In the genomic region with DNA sequence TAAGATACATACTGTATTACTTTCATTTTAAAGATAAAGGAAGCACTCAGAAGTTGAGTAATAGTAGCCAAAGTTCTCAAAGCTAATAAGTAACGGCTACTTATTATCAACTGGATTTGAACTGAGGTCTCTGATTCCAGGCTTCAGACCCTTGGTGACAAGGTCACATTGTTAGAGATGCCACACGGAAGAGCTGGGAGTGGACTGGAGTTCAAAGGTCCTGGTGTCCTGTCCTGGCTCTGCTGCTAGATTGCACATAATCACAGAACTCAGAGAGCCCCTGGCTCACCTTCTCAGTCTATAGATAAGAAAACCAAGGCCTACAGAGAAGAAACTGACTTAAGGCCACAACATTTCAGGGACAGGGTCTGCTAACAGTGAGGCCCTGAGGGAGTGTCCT, we compare ENCODE assay signal across 1 cellular context.
A peak's percentile ranks its signal among the peaks of the same experiment; 100 is the strongest.
TF ChIP-seq lines count a peak whose summit lies in the region.

No MANE protein-coding gene starts in this region.

TF ChIP-seq in HepG2, 621 proteins besides CTCF, POLR2A, EP300 and RAD21 (continued from another document and continues in another):
- TF ChIP-seq ZC3H4 (CRISPR knock-in tag; IDR thresholded peaks at IDR 0.05; ENCODE audit: borderline replicate concordance) (no peak), ZC3H13 (CRISPR knock-in tag; IDR thresholded peaks at IDR 0.05) (no peak), ZNF256 (CRISPR knock-in tag; conservative IDR thresholded peaks at IDR 0.05) (no peak), DPF2 (CRISPR knock-in tag; IDR thresholded peaks at IDR 0.05; ENCODE audit: borderline replicate concordance, low read depth) (no peak), CREBL2 (CRISPR knock-in tag; IDR thresholded peaks at IDR 0.05; ENCODE audit: borderline replicate concordance) (no peak), NRL (CRISPR knock-in tag; IDR thresholded peaks at IDR 0.05; ENCODE audit: borderline replicate concordance) (no peak), FOXP4 (CRISPR knock-in tag; IDR thresholded peaks at IDR 0.05) (no peak; the same call in 1 of the 2 replicates), RELA (CRISPR knock-in tag; IDR thresholded peaks at IDR 0.05) (no peak), KMT2A (CRISPR knock-in tag; IDR thresholded peaks at IDR 0.05) (no peak), ZNF503 (CRISPR knock-in tag; IDR thresholded peaks at IDR 0.05) (no peak), STAG1 (CRISPR knock-in tag; IDR thresholded peaks at IDR 0.05) (0 out of 2 replicates have a peak, but pooled peaks have one; percentile 8), MED13 (CRISPR knock-in tag; IDR thresholded peaks at IDR 0.05) (no peak), ZNF530 (CRISPR knock-in tag; IDR thresholded peaks at IDR 0.05; ENCODE audit: low read depth) (no peak), ZNF784 (CRISPR knock-in tag; IDR thresholded peaks at IDR 0.05; ENCODE audit: borderline replicate concordance) (no peak), ZNF850 (CRISPR knock-in tag; conservative IDR thresholded peaks at IDR 0.05) (no peak), FIP1L1 (IDR thresholded peaks at IDR 0.05; ENCODE audit: borderline replicate concordance, insufficient read depth, low read depth, low read length) (no peak), ZNF460 (CRISPR knock-in tag; IDR thresholded peaks at IDR 0.05; ENCODE audit: borderline replicate concordance) (no peak), EHMT2 (IDR thresholded peaks at IDR 0.05; ENCODE audit: borderline replicate concordance, low read depth, low read length) (no peak), HOXD1 (CRISPR knock-in tag; IDR thresholded peaks at IDR 0.05) (no peak), HNRNPL (IDR thresholded peaks at IDR 0.05; ENCODE audit: low read depth, low read length) (no peak), PLRG1 (conservative IDR thresholded peaks at IDR 0.05) (no peak), CEBPG (CRISPR knock-in tag; IDR thresholded peaks at IDR 0.05) (0 out of 2 replicates have a peak, but pooled peaks have one; percentile 12), ZNF468 (CRISPR knock-in tag; IDR thresholded peaks at IDR 0.05) (no peak), KDM2A (CRISPR knock-in tag; IDR thresholded peaks at IDR 0.05; ENCODE audit: borderline replicate concordance, low read depth) (no peak), TEAD3 (CRISPR knock-in tag; optimal IDR thresholded peaks at IDR 0.05; ENCODE audit: borderline replicate concordance) (no peak), RNF2 (conservative IDR thresholded peaks at IDR 0.05; ENCODE audit: low read depth) (no peak), SRF (IDR thresholded peaks at IDR 0.05; ENCODE audit: low read depth, low read length) (no peak), ZBTB37 (CRISPR knock-in tag; IDR thresholded peaks at IDR 0.05) (no peak), KLF6 (CRISPR knock-in tag; IDR thresholded peaks at IDR 0.05) (no peak), ZNF713 (CRISPR knock-in tag; IDR thresholded peaks at IDR 0.05) (no peak), ZBTB7A (CRISPR knock-in tag; IDR thresholded peaks at IDR 0.05) (no peak), MYNN (CRISPR knock-in tag; IDR thresholded peaks at IDR 0.05; ENCODE audit: low read depth) (no peak), ZNF121 (CRISPR knock-in tag; IDR thresholded peaks at IDR 0.05) (no peak), ZNF12 (CRISPR knock-in tag; IDR thresholded peaks at IDR 0.05) (no peak), ARID5B (CRISPR knock-in tag; IDR thresholded peaks at IDR 0.05) (peak; percentile 69), GABPA (IDR thresholded peaks at IDR 0.05; ENCODE audit: low read depth, low read length) (no peak), GABPA (CRISPR knock-in tag; IDR thresholded peaks at IDR 0.05; ENCODE audit: low read depth) (no peak), ZSCAN12 (CRISPR knock-in tag; IDR thresholded peaks at IDR 0.05) (no peak), SIN3A (IDR thresholded peaks at IDR 0.05; ENCODE audit: borderline replicate concordance, low read depth, low read length) (no peak), DR1 (CRISPR knock-in tag; IDR thresholded peaks at IDR 0.05) (no peak), MAZ (IDR thresholded peaks at IDR 0.05; ENCODE audit: borderline replicate concordance, low read depth, low read length) (no peak), MAZ (CRISPR knock-in tag; IDR thresholded peaks at IDR 0.05; ENCODE audit: low read depth) (no peak), ZNF333 (CRISPR knock-in tag; IDR thresholded peaks at IDR 0.05; ENCODE audit: borderline replicate concordance) (no peak)
- TF ChIP-seq, protein P1, sequence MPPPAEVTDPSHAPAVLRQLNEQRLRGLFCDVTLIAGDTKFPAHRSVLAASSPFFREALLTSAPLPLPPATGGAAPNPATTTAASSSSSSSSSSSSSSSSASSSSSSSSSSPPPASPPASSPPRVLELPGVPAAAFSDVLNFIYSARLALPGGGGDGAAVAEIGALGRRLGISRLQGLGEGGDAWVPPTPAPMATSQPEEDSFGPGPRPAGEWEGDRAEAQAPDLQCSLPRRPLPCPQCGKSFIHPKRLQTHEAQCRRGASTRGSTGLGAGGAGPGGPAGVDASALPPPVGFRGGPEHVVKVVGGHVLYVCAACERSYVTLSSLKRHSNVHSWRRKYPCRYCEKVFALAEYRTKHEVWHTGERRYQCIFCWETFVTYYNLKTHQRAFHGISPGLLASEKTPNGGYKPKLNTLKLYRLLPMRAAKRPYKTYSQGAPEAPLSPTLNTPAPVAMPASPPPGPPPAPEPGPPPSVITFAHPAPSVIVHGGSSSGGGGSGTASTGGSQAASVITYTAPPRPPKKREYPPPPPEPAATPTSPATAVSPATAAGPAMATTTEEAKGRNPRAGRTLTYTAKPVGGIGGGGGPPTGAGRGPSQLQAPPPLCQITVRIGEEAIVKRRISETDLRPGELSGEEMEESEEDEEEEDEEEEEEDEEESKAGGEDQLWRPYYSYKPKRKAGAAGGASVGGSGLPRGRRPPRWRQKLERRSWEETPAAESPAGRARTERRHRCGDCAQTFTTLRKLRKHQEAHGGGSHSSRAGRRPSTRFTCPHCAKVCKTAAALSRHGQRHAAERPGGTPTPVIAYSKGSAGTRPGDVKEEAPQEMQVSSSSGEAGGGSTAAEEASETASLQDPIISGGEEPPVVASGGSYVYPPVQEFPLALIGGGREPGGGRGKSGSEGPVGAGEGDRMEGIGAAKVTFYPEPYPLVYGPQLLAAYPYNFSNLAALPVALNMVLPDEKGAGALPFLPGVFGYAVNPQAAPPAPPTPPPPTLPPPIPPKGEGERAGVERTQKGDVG (CRISPR knock-in tag; IDR thresholded peaks at IDR 0.05; ENCODE audit: borderline replicate concordance), result no peak
- TF ChIP-seq, protein P2, sequence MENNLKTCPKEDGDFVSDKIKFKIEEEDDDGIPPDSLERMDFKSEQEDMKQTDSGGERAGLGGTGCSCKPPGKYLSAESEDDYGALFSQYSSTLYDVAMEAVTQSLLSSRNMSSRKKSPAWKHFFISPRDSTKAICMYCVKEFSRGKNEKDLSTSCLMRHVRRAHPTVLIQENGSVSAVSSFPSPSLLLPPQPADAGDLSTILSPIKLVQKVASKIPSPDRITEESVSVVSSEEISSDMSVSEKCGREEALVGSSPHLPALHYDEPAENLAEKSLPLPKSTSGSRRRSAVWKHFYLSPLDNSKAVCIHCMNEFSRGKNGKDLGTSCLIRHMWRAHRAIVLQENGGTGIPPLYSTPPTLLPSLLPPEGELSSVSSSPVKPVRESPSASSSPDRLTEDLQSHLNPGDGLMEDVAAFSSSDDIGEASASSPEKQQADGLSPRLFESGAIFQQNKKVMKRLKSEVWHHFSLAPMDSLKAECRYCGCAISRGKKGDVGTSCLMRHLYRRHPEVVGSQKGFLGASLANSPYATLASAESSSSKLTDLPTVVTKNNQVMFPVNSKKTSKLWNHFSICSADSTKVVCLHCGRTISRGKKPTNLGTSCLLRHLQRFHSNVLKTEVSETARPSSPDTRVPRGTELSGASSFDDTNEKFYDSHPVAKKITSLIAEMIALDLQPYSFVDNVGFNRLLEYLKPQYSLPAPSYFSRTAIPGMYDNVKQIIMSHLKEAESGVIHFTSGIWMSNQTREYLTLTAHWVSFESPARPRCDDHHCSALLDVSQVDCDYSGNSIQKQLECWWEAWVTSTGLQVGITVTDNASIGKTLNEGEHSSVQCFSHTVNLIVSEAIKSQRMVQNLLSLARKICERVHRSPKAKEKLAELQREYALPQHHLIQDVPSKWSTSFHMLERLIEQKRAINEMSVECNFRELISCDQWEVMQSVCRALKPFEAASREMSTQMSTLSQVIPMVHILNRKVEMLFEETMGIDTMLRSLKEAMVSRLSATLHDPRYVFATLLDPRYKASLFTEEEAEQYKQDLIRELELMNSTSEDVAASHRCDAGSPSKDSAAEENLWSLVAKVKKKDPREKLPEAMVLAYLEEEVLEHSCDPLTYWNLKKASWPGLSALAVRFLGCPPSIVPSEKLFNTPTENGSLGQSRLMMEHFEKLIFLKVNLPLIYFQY (CRISPR knock-in tag; IDR thresholded peaks at IDR 0.05; ENCODE audit: borderline replicate concordance), result no peak
- TF ChIP-seq, protein P3, sequence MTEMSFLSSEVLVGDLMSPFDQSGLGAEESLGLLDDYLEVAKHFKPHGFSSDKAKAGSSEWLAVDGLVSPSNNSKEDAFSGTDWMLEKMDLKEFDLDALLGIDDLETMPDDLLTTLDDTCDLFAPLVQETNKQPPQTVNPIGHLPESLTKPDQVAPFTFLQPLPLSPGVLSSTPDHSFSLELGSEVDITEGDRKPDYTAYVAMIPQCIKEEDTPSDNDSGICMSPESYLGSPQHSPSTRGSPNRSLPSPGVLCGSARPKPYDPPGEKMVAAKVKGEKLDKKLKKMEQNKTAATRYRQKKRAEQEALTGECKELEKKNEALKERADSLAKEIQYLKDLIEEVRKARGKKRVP (CRISPR knock-in tag; IDR thresholded peaks at IDR 0.05), result no peak
